2 cellular contexts compared by ENCODE assay signal in genomic region chr20:445514-446336, GRCh38.
TF ChIP-seq lines count a peak whose summit lies in the region.

No MANE protein-coding gene starts in this region.

TF ChIP-seq in HEK293, 187 proteins besides CTCF, POLR2A, EP300 and RAD21 (continued from another document):
- no peak for TF ChIP-seq ZNF558 (tag by site-specific recombination; IDR thresholded peaks at IDR 0.05)

TF ChIP-seq in K562, 482 proteins besides CTCF, POLR2A, EP300 and RAD21 (continued from another document):
- TF ChIP-seq NCOA6 (IDR thresholded peaks at IDR 0.05) (no peak), TOE1 (IDR thresholded peaks at IDR 0.05; ENCODE audit: borderline replicate concordance) (no peak), TOE1 (CRISPR knock-in tag; IDR thresholded peaks at IDR 0.05; ENCODE audit: borderline replicate concordance, low read depth) (no peak), AFF4 (CRISPR knock-in tag; IDR thresholded peaks at IDR 0.05) (no peak)
